Comparison of ENCODE assay signal across 19 cellular contexts in genomic region chrX:44447214-44447613, GRCh38.
DNase-seq lines count a peak whose midpoint lies in the region; FAIRE-seq and TF ChIP-seq lines count a peak whose summit lies in the region.
"Had no signal": no experiment of that assay in that cellular context is flagged by ENCODE, and none has a peak within 500 bp of the region (broad histone marks: within the 10 kb centered on the region; RNA-seq: fewer than 3 reads in every experiment).

No MANE protein-coding gene starts in this region.

- H3K27ac ChIP-seq in C4-2B = peak overlapping the region; percentile 48; the same call in 1 of the 2 replicates
- no peak overlapping the region for H3K27ac ChIP-seq in RWPE1
- H3K27ac ChIP-seq in small intestine (ENCODE audit: low read depth in 1 of 2, low read length in 1 of 2) = no peak overlapping the region
- H3K27ac ChIP-seq in neural progenitor cell = no peak overlapping the region
- H3K27ac ChIP-seq: HL-60, PC-9, SJSA1 had no signal

- DNase-seq in RWPE1 (ENCODE audit: low spot score) (peak; percentile 2), epithelial cell of esophagus (ENCODE audit: low read depth) (peak; percentile 30), small intestine (peak; percentile 48), T-helper 2 cell (no peak), neural progenitor cell (ENCODE audit: low spot score) (no peak)
- no peak for DNase-seq in stimulated activated CD4-positive, alpha-beta T cell treated with anti-CD3 and anti-CD28 coated beads, Interleukin-2, amount 100 ng/mL, for 48 hours
- DNase-seq: ACHN, BE2C, Karpas-422, MV-4-11, NCI-H2029 treated with DMSO at 0.1 percent for 48 hours, NCI-H526 treated with DMSO at 0.1 percent for 48 hours, PC-9, Right ventricle myocardium superior had no signal

- H2AFZ ChIP-seq in neural progenitor cell (replicated peaks) = no peak overlapping the region
- H2AFZ ChIP-seq: PC-9 had no signal

- 3 to 58% (median 6%) methylated on average over 2 of the region's 2 CpGs for WGBS in small intestine, 3 donors

- CTCF ChIA-PET in RWPE1 (lab: Yijun Ruan, JAX) = interaction anchor here (0.8 kb wide), 1 partner anchor 31 kb away, joined by 3 read pairs; no protein-coding TSS in a partner anchor

- no peak for FAIRE-seq in small intestine (lab: Jason Lieb, UNC)
- FAIRE-seq: D721Med, H54 had no signal

- H3K27me3 ChIP-seq in small intestine (ENCODE audit: control insufficient read depth in 2 of 2, insufficient read depth in 2 of 2, low read length in 2 of 2) (no peaks in the 10 kb centered on the region), neural progenitor cell (no peaks in the 10 kb centered on the region)
- H3K27me3 ChIP-seq: BE2C, SJSA1 had no signal

- peaks cover 7% of the 10 kb centered on the region for H3K4me1 Mint-ChIP-seq in neural progenitor cell

- H3K36me3 Mint-ChIP-seq in neural progenitor cell = no peaks in the 10 kb centered on the region

- H3K36me3 ChIP-seq in small intestine (ENCODE audit: control insufficient read depth in 2 of 2, insufficient read depth in 2 of 2, low read length in 2 of 2) (no peaks in the 10 kb centered on the region), neural progenitor cell (no peaks in the 10 kb centered on the region)
- H3K36me3 ChIP-seq: BE2C, SJSA1 had no signal

- H3F3A ChIP-seq in neural progenitor cell (ENCODE audit: low read depth) = peaks cover 3% of the 10 kb centered on the region

- no peak overlapping the region for H3K9ac ChIP-seq in neural progenitor cell

- no peak overlapping the region for H3K4me3 ChIP-seq in epithelial cell of esophagus (ENCODE audit: low read length)
- no peak overlapping the region for H3K4me3 ChIP-seq in small intestine (ENCODE audit: low read depth in 1 of 2, low read length in 2 of 2)
- H3K4me3 ChIP-seq in neural progenitor cell = no peak overlapping the region
- H3K4me3 ChIP-seq: PC-9, SJSA1 had no signal

- H3K79me2 ChIP-seq in neural progenitor cell (ENCODE audit: low read depth) = no peaks in the 10 kb centered on the region

- H3K9me3 Mint-ChIP-seq in neural progenitor cell = peaks cover 8% of the 10 kb centered on the region

- H3K27me3 Mint-ChIP-seq in neural progenitor cell (ENCODE audit: insufficient read depth, low read depth) = peaks cover 2% of the 10 kb centered on the region

- H3K4me2 ChIP-seq in neural progenitor cell = no peak overlapping the region
- H3K4me2 ChIP-seq: PC-9 had no signal

- H3K4me1 ChIP-seq in small intestine (ENCODE audit: control insufficient read depth in 2 of 2, insufficient read depth in 1 of 2, low read depth in 1 of 2, low read length in 1 of 2) = no peaks in the 10 kb centered on the region
- H3K4me1 ChIP-seq in neural progenitor cell = no peaks in the 10 kb centered on the region
- H3K4me1 ChIP-seq: BE2C, SJSA1 had no signal

- H3K27ac Mint-ChIP-seq in neural progenitor cell = no peak overlapping the region

- no peaks in the 10 kb centered on the region for H4K20me1 ChIP-seq in neural progenitor cell (ENCODE audit: low read depth)

- POLR2A ChIA-PET in RWPE1 (lab: Yijun Ruan, JAX; ENCODE audit: low non-redundant PET) = no interaction called here

- H3K9me3 ChIP-seq in small intestine (ENCODE audit: control insufficient read depth, low read depth) (no peaks in the 10 kb centered on the region), neural progenitor cell (ENCODE audit: low read depth) (peaks cover 5% of the 10 kb centered on the region)
- H3K9me3 ChIP-seq: BE2C, SJSA1 had no signal

- TF ChIP-seq CTCF in C4-2B (conservative IDR thresholded peaks at IDR 0.05) (no peak), RWPE1 (conservative IDR thresholded peaks at IDR 0.05; ENCODE audit: low read depth) (no peak), epithelial cell of esophagus (IDR thresholded peaks at IDR 0.05; ENCODE audit: insufficient read depth, low read depth, low read length, missing control alignments) (no peak), neural progenitor cell (IDR thresholded peaks at IDR 0.05) (no peak)

- no peak overlapping the region for H3K4me3 Mint-ChIP-seq in neural progenitor cell

Comparison
In these comparisons a context has a peak if more than half of its experiments do, and no peak if none do; other contexts are left out.
1. DNase-seq: peak in RWPE1 (single experiment), epithelial cell of esophagus (single experiment) and small intestine (single experiment); none in T-helper 2 cell (0 of 5), neural progenitor cell (single experiment) and stimulated activated CD4-positive, alpha-beta T cell treated with anti-CD3 and anti-CD28 coated beads, Interleukin-2, amount 100 ng/mL, for 48 hours (0 of 2).